ENCODE assay signal across 8 cellular contexts in the genomic region with DNA sequence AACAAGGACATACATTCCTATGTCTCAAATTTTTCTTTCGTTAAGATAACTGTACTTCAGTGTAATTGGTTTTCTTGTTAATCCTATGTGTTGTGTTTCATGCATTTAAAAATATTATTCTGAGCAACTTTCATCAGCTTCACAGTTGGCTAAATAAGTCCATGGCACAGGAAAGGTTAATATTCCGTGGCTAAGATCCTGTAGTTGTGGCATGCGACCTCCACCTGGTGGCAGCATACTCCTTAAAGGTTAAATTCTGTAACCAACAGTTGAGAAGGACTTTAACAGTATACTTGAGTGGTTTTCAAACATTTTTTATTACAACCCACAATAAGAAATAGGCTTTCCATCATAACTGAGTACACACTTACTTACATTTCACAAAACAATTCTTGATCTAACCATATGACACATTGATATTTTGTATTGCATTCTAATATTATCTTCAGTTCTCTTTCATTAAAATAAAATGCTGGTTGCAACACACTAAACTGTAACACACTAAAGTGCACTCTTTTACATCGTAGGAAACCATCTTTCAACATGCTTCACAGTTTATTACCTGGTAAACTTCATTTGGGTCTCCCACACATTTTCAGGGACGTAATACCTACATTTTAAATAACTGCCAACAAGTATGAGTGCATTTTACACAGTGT.
DNase-seq lines count a peak whose midpoint lies in the region; ATAC-seq and TF ChIP-seq lines count a peak whose summit lies in the region.

No MANE protein-coding gene starts in this region.

- no peak overlapping the region for H3K27ac Mint-ChIP-seq in activated T-helper 2 cell treated with anti-CD3 and anti-CD28 coated beads, Interferon-gamma antibody, Interleukin-2, Interleukin-4, amounts not matched to agents 10 μg/mL and 5 μg/mL and 100 μg/mL, durations not matched to agents 14 hours and 24 hours and 36 hours

- H3K27me3 Mint-ChIP-seq in activated T-helper 2 cell treated with anti-CD3 and anti-CD28 coated beads, Interferon-gamma antibody, Interleukin-2, Interleukin-4, amounts not matched to agents 10 μg/mL and 5 μg/mL and 100 μg/mL, durations not matched to agents 14 hours and 24 hours and 36 hours (ENCODE audit: low read depth), result peaks cover 7% of the 10 kb centered on the region

- H3K4me3 Mint-ChIP-seq in activated T-helper 2 cell treated with anti-CD3 and anti-CD28 coated beads, Interferon-gamma antibody, Interleukin-2, Interleukin-4, amounts not matched to agents 10 μg/mL and 5 μg/mL and 100 μg/mL, durations not matched to agents 14 hours and 24 hours and 36 hours (ENCODE audit: low read depth), result no peak overlapping the region

- in situ Hi-C loops in T47D (cut with HindIII; ENCODE audit: low pct_unique_long_range_greater_than_20kb, low sequenced_read_pairs), result no loop called here

- H3K9me3 Mint-ChIP-seq in activated T-helper 2 cell treated with anti-CD3 and anti-CD28 coated beads, Interferon-gamma antibody, Interleukin-2, Interleukin-4, amounts not matched to agents 10 μg/mL and 5 μg/mL and 100 μg/mL, durations not matched to agents 14 hours and 24 hours and 36 hours, result no peaks in the 10 kb centered on the region

- intact Hi-C loops in activated T-helper 2 cell treated with anti-CD3 and anti-CD28 coated beads, Interferon-gamma antibody, Interleukin-2, Interleukin-4, amounts not matched to agents 10 μg/mL and 5 μg/mL and 100 μg/mL, durations not matched to agents 14 hours and 24 hours and 36 hours (cut with micrococcal nuclease), result loop anchor here (2.0 to 5.0 kb wide), 6 partner anchors 35 to 989 kb away; no protein-coding TSS in a partner anchor

- H3K4me3 ChIP-seq in kidney epithelial cell (ENCODE audit: low read depth, low read length), result no peak overlapping the region

- H3K4me1 Mint-ChIP-seq in activated T-helper 2 cell treated with anti-CD3 and anti-CD28 coated beads, Interferon-gamma antibody, Interleukin-2, Interleukin-4, amounts not matched to agents 10 μg/mL and 5 μg/mL and 100 μg/mL, durations not matched to agents 14 hours and 24 hours and 36 hours (ENCODE audit: low read depth), result peaks cover 43% of the 10 kb centered on the region

- H3K36me3 Mint-ChIP-seq in activated T-helper 2 cell treated with anti-CD3 and anti-CD28 coated beads, Interferon-gamma antibody, Interleukin-2, Interleukin-4, amounts not matched to agents 10 μg/mL and 5 μg/mL and 100 μg/mL, durations not matched to agents 14 hours and 24 hours and 36 hours (ENCODE audit: low read depth), result peaks cover 12% of the 10 kb centered on the region

- DNase-seq in D341Med (ENCODE audit: low spot score) (peak; percentile 50), Kasumi-1 (lab: John Stamatoyannopoulos, UW) (peak; percentile 51 to 72), RPMI8226 (peak; percentile 58), T47D (ENCODE audit: low read depth in 1 of 2, low spot score in 1 of 2) (peak; percentile 25 to 75), kidney epithelial cell (ENCODE audit: low read depth) (peak; percentile 49)
- DNase-seq in stimulated activated CD4-positive, alpha-beta T cell treated with anti-CD3 and anti-CD28 coated beads, TNF-alpha, amount 100 ng/mL, for 24 hours (ENCODE audit: low read depth in 3 of 3), result peak in 2 of 3 experiments; percentile 10 to 42
- no peak for DNase-seq in activated T-helper 2 cell treated with anti-CD3 and anti-CD28 coated beads, Interferon-gamma antibody, Interleukin-2, Interleukin-4, amounts not matched to agents 10 μg/mL and 5 μg/mL and 100 μg/mL, durations not matched to agents 14 hours and 24 hours and 36 hours (ENCODE audit: low spot score)

- H3K36me3 ChIP-seq in kidney epithelial cell (ENCODE audit: control insufficient read depth, insufficient read depth, low read length), result no peaks in the 10 kb centered on the region

- ATAC-seq in GM19452 (IDR thresholded peaks at IDR 0.05; ENCODE audit: unreplicated experiment), result peak; percentile 68

- H3K27me3 ChIP-seq in kidney epithelial cell (ENCODE audit: control insufficient read depth, insufficient read depth, low read length), result no peaks in the 10 kb centered on the region

- TF ChIP-seq CTCF in kidney epithelial cell (IDR thresholded peaks at IDR 0.05; ENCODE audit: insufficient read depth, low read length, poor library complexity, severe bottlenecking), result peak; percentile 75
